8 cellular contexts compared by ENCODE assay signal in genomic region chr19:55980415-55980814, GRCh38. TPM values are rescaled to one million over a fixed set of nuclear protein-coding genes. Genes with fewer than 3 reads are reported as not detected.
"Had no signal": no experiment of that assay in that cellular context is flagged by ENCODE, and none has a peak within 500 bp of the region (broad histone marks: within the 10 kb centered on the region; RNA-seq: fewer than 3 reads in every experiment).

No MANE protein-coding gene starts in this region.

- H3K4me3 Mint-ChIP-seq: IgD-negative memory B cell had no signal

- H3K36me3 Mint-ChIP-seq: IgD-negative memory B cell had no signal

- ATAC-seq: HepG2, K562 had no signal

- DNase-seq: IMR-90, KBM-7, KG1 had no signal

- H3K4me1 Mint-ChIP-seq: IgD-negative memory B cell had no signal

- H3K27ac Mint-ChIP-seq: IgD-negative memory B cell had no signal

RNA-seq across cellular contexts. Expression of gene NLRP5, which starts 6.2 kb away (rescaled TPM):
- total RNA-seq: HepG2, HT-29, HT1080, IMR-90 had no signal

RNA-seq across cellular contexts. Expression of gene NLRP8, which starts 32.8 kb away (rescaled TPM):
- total RNA-seq: HepG2, HT-29, HT1080, IMR-90, K562 had no signal

RNA-seq across cellular contexts. Expression of gene NLRP13, which starts 48.3 kb away (rescaled TPM):
- total RNA-seq: HepG2, HT-29, HT1080, IMR-90, K562 had no signal
